In genomic region chr3:171953300-171954022, GRCh38 we compare ENCODE assay signal across 20 cellular contexts.
DNase-seq lines count a peak whose midpoint lies in the region; ATAC-seq and TF ChIP-seq lines count a peak whose summit lies in the region.
"Had no signal": no experiment of that assay in that cellular context is flagged by ENCODE, and none has a peak within 500 bp of the region (broad histone marks: within the 10 kb centered on the region; RNA-seq: fewer than 3 reads in every experiment).

No MANE protein-coding gene starts in this region.

- no CpG with 5 or more reads among the region's 7 CpGs for WGBS in neuronal stem cell (ENCODE audit: extremely low coverage in 2 of 2, insufficient read length in 2 of 2, insufficient replicate concordance in 1 of 2), 2 donors

- no peaks in the 10 kb centered on the region for H3K36me3 ChIP-seq in OCI-LY3 (replicated peaks; ENCODE audit: low read depth, low read length)
- no peaks in the 10 kb centered on the region for H3K36me3 ChIP-seq in neuronal stem cell (replicated peaks in 1 of 2; ENCODE audit: control insufficient read depth in 2 of 2, insufficient read depth in 2 of 2, low read length in 2 of 2)
- H3K36me3 ChIP-seq: lower lobe of right lung, upper lobe of left lung, WERI-Rb-1 had no signal

- DNase-seq in ELR (ENCODE audit: low read depth) = peak; percentile 56
- no peak for DNase-seq in epithelial cell of prostate (ENCODE audit: low read depth, low spot score)
- no peak for DNase-seq in neuronal stem cell (ENCODE audit: low spot score)
- DNase-seq in NCI-H1930 (lab: John Stamatoyannopoulos, UW) = no peak
- no peak for DNase-seq in activated naive CD4-positive, alpha-beta T cell (lab: John Stamatoyannopoulos, UW)
- DNase-seq in activated CD4-positive, alpha-beta T cell treated with anti-CD3 and anti-CD28 coated beads for 4 hours = no peak
- DNase-seq: activated CD8-positive, alpha-beta memory T cell treated with anti-CD3 and anti-CD28 coated beads, Interleukin-2, amount 10 ng/mL, durations not matched to agents 7 days and 5 days; activated gamma-delta T cell; aorta; GOT3; KG1; lower lobe of right lung; NCI-H1436; NCI-H446; stimulated activated naive CD4-positive, alpha-beta T cell; upper lobe of left lung; WERI-Rb-1 had no signal

- no peak overlapping the region for H4K8ac ChIP-seq in neuronal stem cell (ENCODE audit: low read depth, low read length)

- no peak overlapping the region for H2AK5ac ChIP-seq in neuronal stem cell (ENCODE audit: low read depth, low read length)

- H3K14ac ChIP-seq in neuronal stem cell (ENCODE audit: low read length) = no peak overlapping the region

- H3K4me3 ChIP-seq in OCI-LY3 (ENCODE audit: low read length) = no peak overlapping the region
- no peak overlapping the region for H3K4me3 ChIP-seq in neuronal stem cell (ENCODE audit: low read length in 2 of 2)
- H3K4me3 ChIP-seq: lower lobe of right lung, skin epidermis, upper lobe of left lung had no signal

- TF ChIP-seq CTCF in OCI-LY3 (IDR thresholded peaks at IDR 0.05; ENCODE audit: low read depth, low read length) = no peak

- H3K9me3 ChIP-seq in OCI-LY3 (ENCODE audit: insufficient read depth, low read length) (no peaks in the 10 kb centered on the region), neuronal stem cell (replicated peaks in 1 of 2; ENCODE audit: control insufficient read depth in 2 of 2, insufficient read depth in 1 of 2, low read depth in 1 of 2, low read length in 2 of 2) (no peaks in the 10 kb centered on the region)
- H3K9me3 ChIP-seq: lower lobe of right lung, upper lobe of left lung had no signal

- no peaks in the 10 kb centered on the region for H4K20me1 ChIP-seq in OCI-LY3 (ENCODE audit: insufficient read depth, low read length)

- H3K4me2 ChIP-seq in OCI-LY3 (ENCODE audit: low read length) (0 out of 2 replicates have a peak overlapping the region, but pooled peaks have one; percentile 17), neuronal stem cell (ENCODE audit: insufficient read depth, low read length, poor library complexity, severe bottlenecking) (no peak overlapping the region)

- H3K79me1 ChIP-seq in neuronal stem cell (ENCODE audit: low read depth, low read length) = no peaks in the 10 kb centered on the region

- H4K91ac ChIP-seq in neuronal stem cell (ENCODE audit: low read depth, low read length, poor library complexity) = no peak overlapping the region

- no peak overlapping the region for H3K18ac ChIP-seq in neuronal stem cell (ENCODE audit: low read length)

- no peak overlapping the region for H3K9ac ChIP-seq in OCI-LY3 (ENCODE audit: low read length)
- H3K9ac ChIP-seq in neuronal stem cell (ENCODE audit: low read depth, low read length, poor library complexity) = no peak overlapping the region

- H3K79me2 ChIP-seq in OCI-LY3 (ENCODE audit: low read length) = no peaks in the 10 kb centered on the region

- ATAC-seq in GM19467 (IDR thresholded peaks at IDR 0.05; ENCODE audit: unreplicated experiment) = no peak
- ATAC-seq: activated CD8-positive, alpha-beta memory T cell treated with anti-CD3 and anti-CD28 coated beads, Interleukin-2, amount 10 ng/mL, durations not matched to agents 7 days and 5 days; lower lobe of right lung had no signal

- H2BK5ac ChIP-seq in neuronal stem cell (ENCODE audit: low read length) = no peak overlapping the region

- H3K27me3 ChIP-seq in OCI-LY3 (ENCODE audit: low read depth, low read length) (0 out of 2 replicates have a peak, but pooled peaks cover 9% of the 10 kb centered on the region), neuronal stem cell (ENCODE audit: control insufficient read depth in 3 of 3, insufficient read depth in 3 of 3, low read depth in 1 of 3, low read length in 3 of 3) (no peaks in the 10 kb centered on the region)
- H3K27me3 ChIP-seq: upper lobe of left lung had no signal

- no peak overlapping the region for H2BK12ac ChIP-seq in neuronal stem cell (ENCODE audit: low read length)

- no peak overlapping the region for H3K23ac ChIP-seq in neuronal stem cell (ENCODE audit: low read depth, low read length, poor library complexity)

- H2AFZ ChIP-seq in OCI-LY3 (ENCODE audit: low read depth, low read length) (0 out of 2 replicates have a peak overlapping the region, but pooled peaks have one; percentile 63), neuronal stem cell (ENCODE audit: low read length) (peak overlapping the region; percentile 24)

- H3K4ac ChIP-seq in neuronal stem cell (ENCODE audit: low read length) = no peak overlapping the region

- 0 out of 2 replicates have a peak, but pooled peaks cover 4% of the 10 kb centered on the region for H3K4me1 ChIP-seq in OCI-LY3 (ENCODE audit: low read length)
- H3K4me1 ChIP-seq in neuronal stem cell (ENCODE audit: control insufficient read depth in 2 of 2, insufficient read depth in 1 of 2, low read depth in 1 of 2, low read length in 2 of 2) = peaks cover 15 to 47% of the 10 kb centered on the region in 2 donors
- H3K4me1 ChIP-seq: upper lobe of left lung had no signal

- H2BK120ac ChIP-seq in neuronal stem cell (ENCODE audit: low read depth, low read length) = no peak overlapping the region

- no peak overlapping the region for H2BK15ac ChIP-seq in neuronal stem cell (ENCODE audit: low read length)

- H3K27ac ChIP-seq in OCI-LY3 (ENCODE audit: low read length) (no peak overlapping the region), epithelial cell of prostate (peak overlapping the region; percentile 34), neuronal stem cell (replicated peaks; ENCODE audit: low read length) (peak overlapping the region; percentile 52)
- H3K27ac ChIP-seq: lower lobe of right lung, skin epidermis, upper lobe of left lung, WERI-Rb-1 had no signal
